Comparison of ENCODE assay signal across 9 cellular contexts in genomic region chr5:81302596-81302995, GRCh38. TPM values are rescaled to one million over a fixed set of nuclear protein-coding genes. Genes with fewer than 3 reads are reported as not detected.
DNase-seq lines count a peak whose midpoint lies in the region; ATAC-seq, FAIRE-seq and TF ChIP-seq lines count a peak whose summit lies in the region.
"Had no signal": no experiment of that assay in that cellular context is flagged by ENCODE, and none has a peak within 500 bp of the region (broad histone marks: within the 10 kb centered on the region; RNA-seq: fewer than 3 reads in every experiment).

No MANE protein-coding gene starts in this region.

- peaks cover 10% of the 10 kb centered on the region for H3K36me3 Mint-ChIP-seq in activated naive CD4-positive, alpha-beta T cell treated with anti-CD3 and anti-CD28 coated beads for 36 hours (ENCODE audit: low read depth)
- peaks cover 13% of the 10 kb centered on the region for H3K36me3 Mint-ChIP-seq in activated naive CD8-positive, alpha-beta T cell treated with anti-CD3 and anti-CD28 coated beads for 36 hours

- no peak for FAIRE-seq in HepG2 (lab: Jason Lieb, UNC)

- H3K27ac Mint-ChIP-seq in activated naive CD4-positive, alpha-beta T cell treated with anti-CD3 and anti-CD28 coated beads for 36 hours: no peak overlapping the region
- no peak overlapping the region for H3K27ac Mint-ChIP-seq in activated naive CD8-positive, alpha-beta T cell treated with anti-CD3 and anti-CD28 coated beads for 36 hours

- peak overlapping the region; percentile 89 for H3K27ac ChIP-seq in HepG2 (ENCODE audit: extremely low read length, insufficient read depth, low read length)
- no peak overlapping the region for H3K27ac ChIP-seq in tibial artery

- intact Hi-C loops in activated naive CD4-positive, alpha-beta T cell treated with anti-CD3 and anti-CD28 coated beads for 36 hours (cut with micrococcal nuclease): loop anchor here (2.0 to 5.0 kb wide), 2 partner anchors 550 to 860 kb away; no protein-coding TSS in a partner anchor
- intact Hi-C loops in HepG2 (cut with micrococcal nuclease; ENCODE audit: unreplicated experiment): loop anchor here (5.0 kb wide), 2 partner anchors 70 kb away; partner anchors contain the start of gene CKMT2
- intact Hi-C loops in tibial artery (cut with DNase I; ENCODE audit: low total_unique reads): no loop called here

- H3K4me3 ChIP-seq in HepG2 (replicated peaks in 1 of 3; ENCODE audit: insufficient read depth in 1 of 3, low read depth in 2 of 3, low read length in 3 of 3): peak overlapping the region; percentile 93 to 95 (median 94)
- peak overlapping the region; percentile 94 to 95 for H3K4me3 ChIP-seq in tibial artery

- H3K4me1 ChIP-seq in HepG2 (ENCODE audit: insufficient read depth, low read length) (peaks cover 35% of the 10 kb centered on the region), tibial artery (peaks cover 0 to 45% (median 29%) of the 10 kb centered on the region in 4 donors)

- H3K9me3 Mint-ChIP-seq in activated naive CD4-positive, alpha-beta T cell treated with anti-CD3 and anti-CD28 coated beads for 36 hours: no peaks in the 10 kb centered on the region
- H3K9me3 Mint-ChIP-seq in activated naive CD8-positive, alpha-beta T cell treated with anti-CD3 and anti-CD28 coated beads for 36 hours: no peaks in the 10 kb centered on the region

- TF ChIP-seq CTCF in HepG2 (CRISPR knock-in tag; IDR thresholded peaks at IDR 0.05): no peak
- TF ChIP-seq CTCF in tibial artery (IDR thresholded peaks at IDR 0.05): no peak

- ATAC-seq in HepG2 (peak; percentile 39), HG02938 (IDR thresholded peaks at IDR 0.05; ENCODE audit: unreplicated experiment) (no peak), HG02973 (IDR thresholded peaks at IDR 0.05; ENCODE audit: unreplicated experiment) (no peak)

- DNase-seq in activated naive CD4-positive, alpha-beta T cell treated with anti-CD3 and anti-CD28 coated beads for 36 hours: no peak
- DNase-seq in activated naive CD4-positive, alpha-beta T cell treated with anti-CD3 and anti-CD28 coated beads, Interleukin-2, amount 50 U/mL, for 16 hours: no peak
- DNase-seq in activated naive CD8-positive, alpha-beta T cell treated with anti-CD3 and anti-CD28 coated beads for 36 hours: no peak
- peak; percentile 24 for DNase-seq in HepG2 (ENCODE audit: low spot score)
- DNase-seq in tibial artery: no peak
- no peak for DNase-seq in stimulated activated naive CD4-positive, alpha-beta T cell treated with Interleukin-2 at 50 U/mL for 16 hours (lab: John Stamatoyannopoulos, UW)
- DNase-seq: NCI-H1930 had no signal

- BruUV-seq in HepG2 (replicated peaks; lab: Mats Ljungman, UMichigan): no TSS peak

- H3K4me1 Mint-ChIP-seq in activated naive CD4-positive, alpha-beta T cell treated with anti-CD3 and anti-CD28 coated beads for 36 hours (ENCODE audit: low read depth): peaks cover 44% of the 10 kb centered on the region
- H3K4me1 Mint-ChIP-seq in activated naive CD8-positive, alpha-beta T cell treated with anti-CD3 and anti-CD28 coated beads for 36 hours: peaks cover 41% of the 10 kb centered on the region

- H3K79me2 ChIP-seq in HepG2 (ENCODE audit: insufficient read depth, low read length): peaks cover 39% of the 10 kb centered on the region

- no peak for TF ChIP-seq EP300 in HepG2 (IDR thresholded peaks at IDR 0.05; ENCODE audit: low read depth in 2 of 2, low read length in 2 of 2)
- no peak for TF ChIP-seq EP300 in HepG2 (CRISPR knock-in tag; IDR thresholded peaks at IDR 0.05; ENCODE audit: borderline replicate concordance)

- H3K36me3 ChIP-seq in HepG2 (replicated peaks in 1 of 2; ENCODE audit: control insufficient read depth in 1 of 2, insufficient read depth in 2 of 2, low read length in 2 of 2) (peaks cover 1 to 11% of the 10 kb centered on the region in 2 experiments; a peak in 3 of 5 replicates), tibial artery (peaks cover 0 to 7% (median 0%) of the 10 kb centered on the region in 3 donors)

- H3K9me3 ChIP-seq in HepG2 (ENCODE audit: low read length): no peaks in the 10 kb centered on the region
- no peaks in the 10 kb centered on the region for H3K9me3 ChIP-seq in tibial artery

- no peaks in the 10 kb centered on the region for H4K20me1 ChIP-seq in HepG2 (ENCODE audit: insufficient read depth, low read length)

- no peak for TF ChIP-seq RAD21 in HepG2 (CRISPR knock-in tag; IDR thresholded peaks at IDR 0.05)

- no peak for TF ChIP-seq POLR2A in HepG2 (IDR thresholded peaks at IDR 0.05; ENCODE audit: insufficient read depth in 1 of 2, low read depth in 2 of 2, low read length in 2 of 2)

- H3K27me3 Mint-ChIP-seq in activated naive CD4-positive, alpha-beta T cell treated with anti-CD3 and anti-CD28 coated beads for 36 hours (ENCODE audit: low read depth): no peaks in the 10 kb centered on the region
- no peaks in the 10 kb centered on the region for H3K27me3 Mint-ChIP-seq in activated naive CD8-positive, alpha-beta T cell treated with anti-CD3 and anti-CD28 coated beads for 36 hours

- WGBS in HepG2 (ENCODE audit: low lambda C conversion rate): 13% methylated on average over 5 of the region's 5 CpGs

- H3K4me3 Mint-ChIP-seq in activated naive CD4-positive, alpha-beta T cell treated with anti-CD3 and anti-CD28 coated beads for 36 hours: peak overlapping the region; percentile 87
- peak overlapping the region; percentile 98 for H3K4me3 Mint-ChIP-seq in activated naive CD8-positive, alpha-beta T cell treated with anti-CD3 and anti-CD28 coated beads for 36 hours

- in situ Hi-C loops in HepG2 (cut with HindIII; ENCODE audit: extremely low pct_ligation_motif_present, low pct_unique_long_range_greater_than_20kb): no loop called here

- peak overlapping the region; percentile 91 for H3K9ac ChIP-seq in HepG2 (ENCODE audit: insufficient read depth, low read depth, low read length)

- POLR2A ChIA-PET in HepG2 (lab: Yijun Ruan, JAX): interaction anchor here (1.5 to 1.9 kb wide), 2 partner anchors 60 to 68 kb away, joined by 7 to 11 read pairs; no protein-coding TSS in a partner anchor

- H3K27me3 ChIP-seq in HepG2 (ENCODE audit: control insufficient read depth in 1 of 2, insufficient read depth in 2 of 2, low read length in 2 of 2) (no peaks in the 10 kb centered on the region; a peak in 1 of 5 replicates), tibial artery (no peaks in the 10 kb centered on the region)

- CTCF ChIA-PET in activated naive CD4-positive, alpha-beta T cell treated with anti-CD3 and anti-CD28 coated beads for 36 hours (lab: Charles Lee): interaction anchor here (0.5 to 0.7 kb wide), 4 partner anchors 26 to 1186 kb away, joined by 3 to 8 read pairs (median 4); no protein-coding TSS in a partner anchor
- CTCF ChIA-PET in HepG2 (lab: Yijun Ruan, JAX; ENCODE audit: low intra/inter-chr PET ratio, low total read pairs): no interaction called here

- no peak overlapping the region for H2AFZ ChIP-seq in HepG2 (ENCODE audit: low read length)

- H3K4me2 ChIP-seq in HepG2 (ENCODE audit: low read depth, low read length): peak overlapping the region; percentile 91

TF ChIP-seq in HepG2, 621 proteins besides CTCF, POLR2A, EP300 and RAD21:
- TF ChIP-seq CBX1 (IDR thresholded peaks at IDR 0.05; ENCODE audit: low read depth): no peak
- no peak for TF ChIP-seq ZNF547 (CRISPR knock-in tag; IDR thresholded peaks at IDR 0.05)
- TF ChIP-seq NCOA1 (CRISPR knock-in tag; IDR thresholded peaks at IDR 0.05): no peak
- TF ChIP-seq GTF3A (CRISPR knock-in tag; conservative IDR thresholded peaks at IDR 0.05): no peak
- TF ChIP-seq ZNF33A (CRISPR knock-in tag; IDR thresholded peaks at IDR 0.05; ENCODE audit: borderline replicate concordance): no peak
- no peak for TF ChIP-seq ZFX (CRISPR knock-in tag; IDR thresholded peaks at IDR 0.05; ENCODE audit: low read depth)
- no peak for TF ChIP-seq SP4 (CRISPR knock-in tag; IDR thresholded peaks at IDR 0.05)
- no peak for TF ChIP-seq SNRNP70 (IDR thresholded peaks at IDR 0.05; ENCODE audit: low read depth, low read length)

RNA-seq across cellular contexts. Expression of gene ZCCHC9, which starts 1.2 kb away (rescaled TPM):
- 10 to 100 TPM; 31.8 to 33.5 TPM for total RNA-seq in activated naive CD4-positive, alpha-beta T cell treated with anti-CD3 and anti-CD28 coated beads for 36 hours
- 10 to 100 TPM; 38.9 to 39.8 TPM for total RNA-seq in activated naive CD8-positive, alpha-beta T cell treated with anti-CD3 and anti-CD28 coated beads for 36 hours
- 52.5 and 70.7 TPM in 2 replicates for total RNA-seq in HepG2 (2016; rRNA removed; fragmentation: Illumina TruSeq; extraction: Trizol)
- total RNA-seq in HepG2 (2016; cell fraction: cytosol; rRNA removed; fragmentation: Illumina TruSeq; extraction: Trizol; ENCODE audit: low read depth): 25.2 and 26.8 TPM in 2 replicates
- total RNA-seq in HepG2 (2016; cell fraction: insoluble cytoplasmic fraction; rRNA removed; fragmentation: Illumina TruSeq; extraction: Trizol): 52.8 and 69.9 TPM in 2 replicates
- 46.9 and 48.3 TPM in 2 replicates for total RNA-seq in HepG2 (2016; cell fraction: membrane; rRNA removed; fragmentation: Illumina TruSeq; extraction: Trizol)
- total RNA-seq in HepG2 (2016; cell fraction: nucleus; rRNA removed; fragmentation: Illumina TruSeq; extraction: Trizol): 26.3 and 28.6 TPM in 2 replicates
- polyA plus RNA-seq in HepG2 (2011; rRNA removed): 20.1 and 28.7 TPM in 2 replicates
- polyA plus RNA-seq in HepG2 (2011; cell fraction: cytosol; rRNA removed): 10.2 and 15.7 TPM in 2 replicates
- 7.6 and 12.3 TPM in 2 replicates for polyA plus RNA-seq in HepG2 (2011; cell fraction: nucleus; rRNA removed)
- polyA plus RNA-seq in HepG2 (2012): 29.6 and 38.6 TPM in 2 replicates
- 26.9 and 35.4 TPM in 2 replicates for polyA plus RNA-seq in HepG2 (2016; cell fraction: cytosol; fragmentation: Illumina TruSeq; extraction: Trizol; ENCODE audit: low read depth)
- 89.5 and 100 TPM in 2 replicates for polyA plus RNA-seq in HepG2 (2016; cell fraction: insoluble cytoplasmic fraction; fragmentation: Illumina TruSeq; extraction: Trizol; ENCODE audit: low read depth)
- polyA plus RNA-seq in HepG2 (2016; cell fraction: membrane; fragmentation: Illumina TruSeq; extraction: Trizol; ENCODE audit: low read depth): 41.3 and 43.4 TPM in 2 replicates
- 57.8 and 58.2 TPM in 2 replicates for polyA plus RNA-seq in HepG2 (2016; cell fraction: nucleus; fragmentation: Illumina TruSeq; extraction: Trizol; ENCODE audit: insufficient read depth, low read depth)
- polyA minus RNA-seq in HepG2 (2011; rRNA and poly(A)+ RNA removed; ENCODE audit: low replicate concordance): 3.6 and 4.8 TPM in 2 replicates
- polyA minus RNA-seq in HepG2 (2011; cell fraction: cytosol; rRNA and poly(A)+ RNA removed): 9.1 and 10.1 TPM in 2 replicates
- 15.5 and 19.0 TPM in 2 replicates for polyA minus RNA-seq in HepG2 (2011; cell fraction: nucleus; rRNA and poly(A)+ RNA removed)
